ENCODE assay signal across 8 cellular contexts in the genomic region with DNA sequence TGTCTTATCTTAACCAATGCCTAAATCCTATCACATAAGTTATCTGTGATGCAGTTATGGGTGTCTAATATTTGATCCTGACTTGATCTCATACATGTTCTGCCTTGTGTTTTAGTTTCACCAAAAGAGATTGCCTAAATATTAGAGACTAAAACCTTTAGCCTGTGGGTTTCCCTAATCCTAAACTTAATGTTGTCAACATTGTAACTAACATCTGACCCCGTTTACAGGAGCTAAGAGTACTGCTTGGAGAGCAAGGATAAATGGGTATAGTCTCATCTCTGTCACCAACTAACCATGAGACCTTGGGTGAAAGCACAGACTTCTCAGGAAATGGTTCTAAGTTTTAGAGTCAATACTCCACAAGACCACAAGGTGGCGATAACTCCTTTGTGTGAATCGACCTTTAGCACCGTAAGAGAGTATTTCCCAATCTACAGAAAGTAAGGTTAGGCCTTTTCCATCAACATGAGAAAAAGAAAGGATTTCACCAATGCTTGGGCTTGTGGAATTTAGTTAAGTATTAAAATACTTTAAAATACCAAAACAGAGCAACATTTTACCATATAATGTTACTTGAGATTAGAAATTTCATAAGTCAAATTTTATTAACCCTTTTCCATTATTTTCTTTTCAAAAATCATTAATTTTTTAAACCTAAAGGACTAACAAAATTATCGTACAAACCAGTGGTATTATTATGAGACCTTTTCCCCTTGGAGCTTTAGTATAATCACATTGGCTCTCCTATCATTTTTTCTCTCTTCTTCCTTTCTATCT.
DNase-seq lines count a peak whose midpoint lies in the region; ATAC-seq and TF ChIP-seq lines count a peak whose summit lies in the region.

No MANE protein-coding gene starts in this region.

- peak; percentile 87 for ATAC-seq in GM21528 (IDR thresholded peaks at IDR 0.05; ENCODE audit: low FRiP score, unreplicated experiment)

- H3K4me3 ChIP-seq in astrocyte of the spinal cord (ENCODE audit: low read depth, low read length): no peak overlapping the region

- in situ Hi-C loops in astrocyte of the spinal cord (cut with HindIII; ENCODE audit: low sequenced_read_pairs): no loop called here

- DNase-seq in activated naive CD4-positive, alpha-beta T cell treated with Interleukin-2 at 50 U/mL for 16 hours: peak; percentile 13
- no peak for DNase-seq in activated naive CD4-positive, alpha-beta T cell (lab: John Stamatoyannopoulos, UW)
- peak; percentile 12 for DNase-seq in HuH-7.5 (ENCODE audit: low spot score)
- DNase-seq in OCI-M1 (lab: John Stamatoyannopoulos, UW): peak; percentile 91
- peak; percentile 81 for DNase-seq in astrocyte of the spinal cord (ENCODE audit: low read depth, low spot score)
- DNase-seq in iPS-NIHi11 (ENCODE audit: low spot score): peak; percentile 67
- peak in 2 of 3 donors; percentile 17 to 31 for DNase-seq in stimulated activated CD4-positive, alpha-beta T cell treated with anti-CD3 and anti-CD28 coated beads, TNF-alpha, amount 100 ng/mL, for 48 hours (ENCODE audit: low read depth in 3 of 3)

- TF ChIP-seq CTCF in astrocyte of the spinal cord (IDR thresholded peaks at IDR 0.05; ENCODE audit: low read depth, low read length): peak; percentile 76

Comparison
In these comparisons a context has a peak if more than half of its experiments do, and no peak if none do; other contexts are left out.
1. DNase-seq: peak in activated naive CD4-positive, alpha-beta T cell treated with Interleukin-2 at 50 U/mL for 16 hours (single experiment), HuH-7.5 (single experiment), OCI-M1 (single experiment), astrocyte of the spinal cord (single experiment), iPS-NIHi11 (single experiment) and stimulated activated CD4-positive, alpha-beta T cell treated with anti-CD3 and anti-CD28 coated beads, TNF-alpha, amount 100 ng/mL, for 48 hours (2 of 3); none in activated naive CD4-positive, alpha-beta T cell (0 of 4).